In genomic region chr1:22370190-22370498, GRCh38 we compare ENCODE assay signal across 18 cellular contexts.
DNase-seq lines count a peak whose midpoint lies in the region; ATAC-seq and TF ChIP-seq lines count a peak whose summit lies in the region.
"Had no signal": no experiment of that assay in that cellular context is flagged by ENCODE, and none has a peak within 500 bp of the region (broad histone marks: within the 10 kb centered on the region; RNA-seq: fewer than 3 reads in every experiment).

No MANE protein-coding gene starts in this region.

- peak; percentile 50; the same call in 2 of the 3 replicates for ATAC-seq in GM23338
- peak; percentile 81 for ATAC-seq in WTC11
- ATAC-seq: CD8-positive, alpha-beta T cell had no signal

- no peaks in the 10 kb centered on the region; the same call in 2 of the 3 replicates for H3K36me3 Mint-ChIP-seq in GM23338 (ENCODE audit: low read depth)
- H3K36me3 Mint-ChIP-seq in WTC11: 0 out of 2 replicates have a peak, but pooled peaks cover 4% of the 10 kb centered on the region
- H3K36me3 Mint-ChIP-seq in endothelial cell (ENCODE audit: low read depth, unreplicated experiment): no peaks in the 10 kb centered on the region
- H3K36me3 Mint-ChIP-seq in CD14-positive monocyte: no peaks in the 10 kb centered on the region
- H3K36me3 Mint-ChIP-seq: CD4-positive, CD25-positive, alpha-beta regulatory T cell; CD8-positive, alpha-beta T cell had no signal

- peaks cover 9% of the 10 kb centered on the region; the same call in 2 of the 3 replicates for H3K9me3 Mint-ChIP-seq in GM23338
- H3K9me3 Mint-ChIP-seq in WTC11: peaks cover 14% of the 10 kb centered on the region
- H3K9me3 Mint-ChIP-seq in endothelial cell (ENCODE audit: unreplicated experiment): no peaks in the 10 kb centered on the region
- peaks cover 0 to 7% (median 0%) of the 10 kb centered on the region in 7 donors for H3K9me3 Mint-ChIP-seq in CD14-positive monocyte

- H3K36me3 ChIP-seq in GM23338 (ENCODE audit: insufficient read depth): no peaks in the 10 kb centered on the region
- H3K36me3 ChIP-seq: HAP-1 had no signal

- H3K4me1 ChIP-seq in GM23338 (ENCODE audit: insufficient read depth): no peaks in the 10 kb centered on the region
- H3K4me1 ChIP-seq: Caco-2, HAP-1 had no signal

- CTCF ChIA-PET in WTC11 (lab: Charles Lee): interaction anchor here (0.6 kb wide), 1 partner anchor 168 kb away, joined by 3 read pairs; no protein-coding TSS in a partner anchor

- POLR2A ChIA-PET in WTC11 (lab: Charles Lee): no interaction called here

- H3K27ac Mint-ChIP-seq in GM23338: no peak overlapping the region
- no peak overlapping the region; the same call in 1 of the 2 replicates for H3K27ac Mint-ChIP-seq in WTC11
- peak overlapping the region; percentile 1 for H3K27ac Mint-ChIP-seq in endothelial cell (ENCODE audit: unreplicated experiment)
- H3K27ac Mint-ChIP-seq in CD14-positive monocyte: no peak overlapping the region
- H3K27ac Mint-ChIP-seq: CD4-positive, CD25-positive, alpha-beta regulatory T cell; CD8-positive, alpha-beta T cell; HFFc6 had no signal

- H3K4me1 Mint-ChIP-seq in GM23338 (peaks cover 18% of the 10 kb centered on the region), WTC11 (peaks cover 17% of the 10 kb centered on the region), endothelial cell (ENCODE audit: unreplicated experiment) (peaks cover 4% of the 10 kb centered on the region), CD14-positive monocyte (no peaks in the 10 kb centered on the region)
- H3K4me1 Mint-ChIP-seq: CD4-positive, CD25-positive, alpha-beta regulatory T cell had no signal

- H3K4me3 ChIP-seq in GM23338: no peak overlapping the region
- H3K4me3 ChIP-seq: HAP-1 had no signal

- no peaks in the 10 kb centered on the region for H3K27me3 ChIP-seq in GM23338 (ENCODE audit: insufficient read depth)

- peaks cover 9% of the 10 kb centered on the region for H3K27me3 Mint-ChIP-seq in GM23338 (ENCODE audit: insufficient read depth, low read depth, poor library complexity)
- peaks cover 2% of the 10 kb centered on the region; the same call in 1 of the 2 replicates for H3K27me3 Mint-ChIP-seq in WTC11 (ENCODE audit: low read depth)
- H3K27me3 Mint-ChIP-seq in endothelial cell (ENCODE audit: unreplicated experiment): peaks cover 11% of the 10 kb centered on the region
- H3K27me3 Mint-ChIP-seq in CD14-positive monocyte (ENCODE audit: low read depth in 3 of 3): peaks cover 12 to 17% (median 12%) of the 10 kb centered on the region in 3 donors

- TF ChIP-seq CTCF in GM23338 (conservative IDR thresholded peaks at IDR 0.05; ENCODE audit: low read depth in 2 of 2) (no peak), WTC11 (IDR thresholded peaks at IDR 0.05) (no peak), endothelial cell (IDR thresholded peaks at IDR 0.05; ENCODE audit: unreplicated experiment) (no peak), CD14-positive monocyte (IDR thresholded peaks at IDR 0.05) (no peak)

- DNase-seq in EH (ENCODE audit: low read depth) (peak; percentile 15), GM23338 (ENCODE audit: low spot score) (peak; percentile 42), WTC11 (ENCODE audit: low spot score) (no peak), endothelial cell (ENCODE audit: low spot score) (no peak), SKM-1 (lab: John Stamatoyannopoulos, UW; ENCODE audit: unreplicated experiment) (no peak), SHP77 (lab: John Stamatoyannopoulos, UW) (no peak), CD14-positive monocyte (ENCODE audit: low spot score) (no peak), dermis blood vessel endothelial cell (no peak)
- DNase-seq: C1 segment of cervical spinal cord; Caco-2; CD4-positive, CD25-positive, alpha-beta regulatory T cell; CD8-positive, alpha-beta T cell; DMS 273 treated with DMSO at 0.1 percent for 48 hours; DMS79; GF-D8; GOT3; HFFc6 had no signal

- no peaks in the 10 kb centered on the region for H3F3A ChIP-seq in GM23338 (replicated peaks; ENCODE audit: low read depth)

- H3K27ac ChIP-seq in GM23338 (ENCODE audit: low read depth): no peak overlapping the region

- H4K20me1 ChIP-seq in GM23338 (replicated peaks; ENCODE audit: insufficient read depth): no peaks in the 10 kb centered on the region

- no peak overlapping the region for H3K4me2 ChIP-seq in GM23338

- no peaks in the 10 kb centered on the region for H3K79me2 ChIP-seq in GM23338 (replicated peaks; ENCODE audit: insufficient read depth)

- H3K9me2 ChIP-seq in GM23338 (ENCODE audit: insufficient read depth): no peaks in the 10 kb centered on the region

- intact Hi-C loops in CD14-positive monocyte (cut with micrococcal nuclease): no loop called here

- H3K4me3 Mint-ChIP-seq in GM23338 (no peak overlapping the region), WTC11 (no peak overlapping the region), endothelial cell (ENCODE audit: unreplicated experiment) (no peak overlapping the region), CD14-positive monocyte (no peak overlapping the region)
- H3K4me3 Mint-ChIP-seq: CD4-positive, CD25-positive, alpha-beta regulatory T cell; CD8-positive, alpha-beta T cell; HFFc6 had no signal

- H2AFZ ChIP-seq in GM23338: no peak overlapping the region

TF ChIP-seq in GM23338, 12 proteins besides CTCF, POLR2A, EP300 and RAD21:
- no peak for TF ChIP-seq EZH2 (IDR thresholded peaks at IDR 0.05; ENCODE audit: low read depth, unreplicated experiment)
- TF ChIP-seq REST (IDR thresholded peaks at IDR 0.05; ENCODE audit: unreplicated experiment): peak; percentile 40

TF ChIP-seq in WTC11, 78 proteins besides CTCF, POLR2A, EP300 and RAD21:
- TF ChIP-seq SMAD3 (CRISPR knock-in tag; IDR thresholded peaks at IDR 0.05; ENCODE audit: borderline replicate concordance): no peak
- TF ChIP-seq ATF1 (CRISPR knock-in tag; IDR thresholded peaks at IDR 0.05): no peak
- no peak for TF ChIP-seq ZNF532 (CRISPR knock-in tag; IDR thresholded peaks at IDR 0.05; ENCODE audit: borderline replicate concordance)
- no peak for TF ChIP-seq HMGXB4 (CRISPR knock-in tag; IDR thresholded peaks at IDR 0.05)
TF ChIP-seq in WTC11: peak in this region for 0.

Comparison
In these comparisons a context has a peak if more than half of its experiments do, and no peak if none do; other contexts are left out.
1. DNase-seq: peak in EH (single experiment) and GM23338 (single experiment); none in WTC11 (single experiment), endothelial cell (single experiment), SKM-1 (single experiment), SHP77 (0 of 2), CD14-positive monocyte (single experiment) and dermis blood vessel endothelial cell (single experiment).